In genomic region chr20:47453167-47453782, GRCh38 we compare ENCODE assay signal across 7 cellular contexts. TPM values are rescaled to one million over a fixed set of nuclear protein-coding genes. Genes with fewer than 3 reads are reported as not detected.
DNase-seq lines count a peak whose midpoint lies in the region; ATAC-seq, FAIRE-seq and TF ChIP-seq lines count a peak whose summit lies in the region.

No MANE protein-coding gene starts in this region.

- H3K79me2 ChIP-seq in PC-3 (ENCODE audit: low read length): no peaks in the 10 kb centered on the region

- no peaks in the 10 kb centered on the region for H4K20me1 ChIP-seq in PC-3 (ENCODE audit: low read length)

- H3K27me3 ChIP-seq in PC-3 (ENCODE audit: low read length) (no peaks in the 10 kb centered on the region), bronchial epithelial cell (ENCODE audit: control insufficient read depth, insufficient read depth, low read length) (no peaks in the 10 kb centered on the region)

- no peak for FAIRE-seq in bronchial epithelial cell (lab: Jason Lieb, UNC)

- ATAC-seq in GM18867 (IDR thresholded peaks at IDR 0.05; ENCODE audit: unreplicated experiment) (peak; percentile 88), HG02642 (IDR thresholded peaks at IDR 0.05; ENCODE audit: poor library complexity, unreplicated experiment) (peak; percentile 91), PC-3 (peak; percentile 99)

- DNase-seq in PC-3 (peak; percentile 96), bronchial epithelial cell (ENCODE audit: low read depth) (peak; percentile 92), NCI-H2107 treated with DMSO at 0.1 percent for 48 hours (lab: John Stamatoyannopoulos, UW; ENCODE audit: unreplicated experiment) (no peak), NCI-H526 treated with DMSO at 0.1 percent for 48 hours (lab: John Stamatoyannopoulos, UW) (no peak)
- peak; percentile 30 to 55 (median 41) for DNase-seq in stimulated activated CD4-positive, alpha-beta T cell treated with anti-CD3 and anti-CD28 coated beads, TNF-alpha, amount 100 ng/mL, for 48 hours (ENCODE audit: low read depth in 3 of 3)

- no peaks in the 10 kb centered on the region for H3K9me2 ChIP-seq in PC-3 (replicated peaks; ENCODE audit: low read length)

- peaks cover 44% of the 10 kb centered on the region for H3K4me1 ChIP-seq in PC-3 (ENCODE audit: insufficient read depth, low read length)

- no TSS peak for BruUV-seq in PC-3 (replicated peaks; lab: Mats Ljungman, UMichigan)

- no peaks in the 10 kb centered on the region for H3K9me3 ChIP-seq in PC-3 (ENCODE audit: low read length)

- peak overlapping the region; percentile 61 for H3K9ac ChIP-seq in PC-3 (ENCODE audit: low read length)

- H3K36me3 ChIP-seq in PC-3 (ENCODE audit: low read depth, low read length) (no peaks in the 10 kb centered on the region), bronchial epithelial cell (ENCODE audit: control insufficient read depth, insufficient read depth, low read length) (no peaks in the 10 kb centered on the region)

- intact Hi-C loops in PC-3 (cut with micrococcal nuclease): loop anchor here (1.0 kb wide), 1 partner anchor 61 kb away; no protein-coding TSS in a partner anchor

- H3K27ac ChIP-seq in PC-3 (ENCODE audit: low read length): peak overlapping the region; percentile 90

- POLR2A ChIA-PET in PC-3 (lab: Charles Lee; ENCODE audit: unreplicated experiment): interaction anchor here (0.6 kb wide), 1 partner anchor 44 kb away, joined by 3 read pairs; no protein-coding TSS in a partner anchor

- CTCF ChIA-PET in PC-3 (lab: Charles Lee): no interaction called here

- TF ChIP-seq CTCF in PC-3 (conservative IDR thresholded peaks at IDR 0.05; ENCODE audit: low read depth, low read length): no peak
- no peak for TF ChIP-seq CTCF in bronchial epithelial cell (IDR thresholded peaks at IDR 0.05; ENCODE audit: insufficient read depth, low read length, severe bottlenecking)

- H3K4me2 ChIP-seq in PC-3 (ENCODE audit: low read length): peak overlapping the region; percentile 77

- H3F3A ChIP-seq in PC-3 (ENCODE audit: low read length, unreplicated experiment): peaks cover 10% of the 10 kb centered on the region

- peak overlapping the region; percentile 45 for H3K4me3 ChIP-seq in PC-3 (ENCODE audit: low read length)
- H3K4me3 ChIP-seq in bronchial epithelial cell (ENCODE audit: low read depth, low read length): no peak overlapping the region

- H2AFZ ChIP-seq in PC-3 (ENCODE audit: low read length): peak overlapping the region; percentile 72

RNA-seq across cellular contexts. Expression of gene NCOA3, which starts 48.4 kb away (rescaled TPM):
- 27.8 and 31.1 TPM in 2 replicates for total RNA-seq in PC-3 (2014; rRNA removed)
- total RNA-seq in bronchial epithelial cell: 25.5 and 34.1 TPM in 2 replicates

Comparison
In these comparisons a context has a peak if more than half of its experiments do, and no peak if none do; other contexts are left out.
1. DNase-seq: peak in PC-3 (single experiment), bronchial epithelial cell (single experiment) and stimulated activated CD4-positive, alpha-beta T cell treated with anti-CD3 and anti-CD28 coated beads, TNF-alpha, amount 100 ng/mL, for 48 hours (3 of 3); none in NCI-H2107 treated with DMSO at 0.1 percent for 48 hours (single experiment) and NCI-H526 treated with DMSO at 0.1 percent for 48 hours (single experiment).
2. Peak in every context shown above with its lines, with median percentiles within 50 percentile points of each other: ATAC-seq.